In genomic region chr2:241791385-241791784, GRCh38 we compare ENCODE assay signal across 10 cellular contexts. TPM values are rescaled to one million over a fixed set of nuclear protein-coding genes. Genes with fewer than 3 reads are reported as not detected.
DNase-seq lines count a peak whose midpoint lies in the region; FAIRE-seq and TF ChIP-seq lines count a peak whose summit lies in the region.
"Not testable (repeated sequence)": the region's sequence is repeated elsewhere in the genome, so short reads cannot be mapped to it uniquely, and the experiment has no call there.
"Had no signal": no experiment of that assay in that cellular context is flagged by ENCODE, and none has a peak within 500 bp of the region (broad histone marks: within the 10 kb centered on the region; RNA-seq: fewer than 3 reads in every experiment).

No MANE protein-coding gene starts in this region.

- POLR2A ChIA-PET in MCF 10A (lab: Yijun Ruan, JAX) = interaction anchor here (1.1 to 1.7 kb wide), 3 partner anchors 12 to 477 kb away, joined by 3 to 7 read pairs (median 4); no protein-coding TSS in a partner anchor

- BruUV-seq in MCF 10A (replicated peaks; lab: Mats Ljungman, UMichigan) = not testable (repeated sequence)

- not testable (repeated sequence) for H2AFZ ChIP-seq in keratinocyte (ENCODE audit: control insufficient read depth, low read length)

- not testable (repeated sequence) for TF ChIP-seq CTCF in MCF 10A (IDR thresholded peaks at IDR 0.05; ENCODE audit: unreplicated experiment); fibroblast of pulmonary artery (IDR thresholded peaks at IDR 0.05; ENCODE audit: low read length, missing control alignments); keratinocyte (optimal IDR thresholded peaks at IDR 0.05 in 1 of 3, IDR thresholded peaks at IDR 0.05 in 1 of 3, conservative IDR thresholded peaks at IDR 0.05 in 1 of 3; ENCODE audit: extremely low read depth in 1 of 3, insufficient read depth in 2 of 3, low read length in 3 of 3)

- H4K20me1 ChIP-seq in keratinocyte (ENCODE audit: control insufficient read depth, extremely low read depth, insufficient read depth, low read length) = not testable (repeated sequence)

- H3K9me3 ChIP-seq in keratinocyte (ENCODE audit: control insufficient read depth, low read depth, low read length) = not testable (repeated sequence)

- not testable (repeated sequence) for H3K27ac ChIP-seq in keratinocyte (ENCODE audit: control insufficient read depth, insufficient read depth, low read length)

- not testable (repeated sequence) for H3K9me1 ChIP-seq in keratinocyte (ENCODE audit: control insufficient read depth, extremely low read depth, insufficient read depth, low read length)

- not testable (repeated sequence) for H3K4me1 ChIP-seq in keratinocyte (ENCODE audit: control insufficient read depth, extremely low read depth, insufficient read depth, low read length)

- CTCF ChIA-PET in MCF 10A (lab: Yijun Ruan, JAX) = not testable (repeated sequence)

- not testable (repeated sequence) for H3K4me3 Mint-ChIP-seq in MCF 10A (ENCODE audit: unreplicated experiment)

- not testable (repeated sequence) for H3K9me3 Mint-ChIP-seq in MCF 10A (ENCODE audit: unreplicated experiment)

- not testable (repeated sequence) for H3K4me2 ChIP-seq in keratinocyte (ENCODE audit: control insufficient read depth, extremely low read depth, insufficient read depth, low read depth, low read length)

- not testable (repeated sequence) for H3K27ac Mint-ChIP-seq in MCF 10A (ENCODE audit: low read depth, unreplicated experiment)

- H3K9ac ChIP-seq in keratinocyte (ENCODE audit: control insufficient read depth, extremely low read depth, insufficient read depth, low read length) = not testable (repeated sequence)

- H3K79me2 ChIP-seq in keratinocyte (ENCODE audit: control insufficient read depth, insufficient read depth, low read length) = not testable (repeated sequence)

- peak; percentile 29 for FAIRE-seq in keratinocyte (lab: Jason Lieb, UNC)

- H3K36me3 ChIP-seq in keratinocyte (ENCODE audit: control insufficient read depth in 2 of 2, extremely low read depth in 1 of 2, insufficient read depth in 2 of 2, low read length in 2 of 2) = not testable (repeated sequence)

- intact Hi-C loops in MCF 10A (cut with micrococcal nuclease) = not testable (repeated sequence)

- DNase-seq in 8988T (peak; percentile 5), ELR (ENCODE audit: low read depth) (peak; percentile 29), NCI-H226 (peak; percentile 69), RPMI8226 (peak; percentile 1), MCF 10A (ENCODE audit: unreplicated experiment) (peak; percentile 48), fibroblast of pulmonary artery (ENCODE audit: low read depth) (peak; percentile 23)
- DNase-seq in keratinocyte (ENCODE audit: low read depth, low spot score) = not testable (repeated sequence)

- peaks cover 58% of the 10 kb centered on the region for H3K27me3 Mint-ChIP-seq in MCF 10A (ENCODE audit: insufficient read depth, unreplicated experiment)

- not testable (repeated sequence) for H3K4me3 ChIP-seq in fibroblast of pulmonary artery (replicated peaks; ENCODE audit: low read depth, low read length); keratinocyte (ENCODE audit: control insufficient read depth in 2 of 3, extremely low read depth in 1 of 3, insufficient read depth in 2 of 3, low read depth in 1 of 3, low read length in 3 of 3)

- dilution Hi-C loops in keratinocyte (cut with MboI; ENCODE audit: extremely low pct_ligation_motif_present, low sequenced_read_pairs) = not testable (repeated sequence)

- not testable (repeated sequence) for H3K36me3 Mint-ChIP-seq in MCF 10A (ENCODE audit: insufficient read depth, unreplicated experiment)

- not testable (repeated sequence) for H3K27me3 ChIP-seq in keratinocyte (ENCODE audit: control insufficient read depth, extremely low read depth, insufficient read depth, low read length)

- H3K4me1 Mint-ChIP-seq in MCF 10A (ENCODE audit: insufficient read depth, unreplicated experiment) = not testable (repeated sequence)

RNA-seq across cellular contexts. Expression of gene GAL3ST2, which starts 14.8 kb away (rescaled TPM):
- total RNA-seq in MCF 10A (2022) = 0.37 TPM in 1 of 2 replicates, not detected in the other
- polyA plus RNA-seq in keratinocyte = 0.05 TPM in 1 of 3 replicates, not detected in the others
- polyA plus RNA-seq in keratinocyte (2011; ENCODE audit: low read depth) = not detected
- not detected in 2 replicates for polyA plus RNA-seq in keratinocyte (2011; cell fraction: cytosol; rRNA removed)
- polyA plus RNA-seq in keratinocyte (2011; cell fraction: nucleus; rRNA removed) = not detected in 2 replicates
- polyA plus RNA-seq in keratinocyte (2012; ENCODE audit: low replicate concordance) = not detected in 2 replicates
- polyA minus RNA-seq in keratinocyte = not detected in 3 replicates
- polyA minus RNA-seq in keratinocyte (2011; cell fraction: cytosol; rRNA and poly(A)+ RNA removed) = not detected
- polyA minus RNA-seq in keratinocyte (2011; cell fraction: nucleus; rRNA and poly(A)+ RNA removed) = not detected in 2 replicates
- total RNA-seq: B cell had no signal
- polyA plus RNA-seq: IgD-negative memory B cell had no signal

RNA-seq across cellular contexts. Expression of gene NEU4, which starts 17.6 kb away (rescaled TPM):
- total RNA-seq in MCF 10A (2022) = not detected in 2 replicates
- not detected in 3 replicates for polyA plus RNA-seq in keratinocyte
- polyA plus RNA-seq in keratinocyte (2011; ENCODE audit: low read depth) = not detected
- polyA plus RNA-seq in keratinocyte (2011; cell fraction: cytosol; rRNA removed) = not detected in 2 replicates
- polyA plus RNA-seq in keratinocyte (2011; cell fraction: nucleus; rRNA removed) = not detected in 2 replicates
- polyA plus RNA-seq in keratinocyte (2012; ENCODE audit: low replicate concordance) = not detected in 2 replicates
- not detected in 3 replicates for polyA minus RNA-seq in keratinocyte
- not detected for polyA minus RNA-seq in keratinocyte (2011; cell fraction: cytosol; rRNA and poly(A)+ RNA removed)
- polyA minus RNA-seq in keratinocyte (2011; cell fraction: nucleus; rRNA and poly(A)+ RNA removed) = not detected in 2 replicates
- total RNA-seq: B cell, H7 had no signal
- polyA plus RNA-seq: IgD-negative memory B cell had no signal

RNA-seq across cellular contexts. Expression of gene D2HGDH, which starts 57.0 kb away (rescaled TPM):
- 37.5 and 41.5 TPM in 2 replicates for total RNA-seq in MCF 10A (2022)
- polyA plus RNA-seq in keratinocyte = 5.4 to 10.8 TPM (median 5.8 TPM) in 3 replicates
- polyA plus RNA-seq in keratinocyte (2011; ENCODE audit: low read depth) = 5.2 TPM
- 1.8 and 3.6 TPM in 2 replicates for polyA plus RNA-seq in keratinocyte (2011; cell fraction: cytosol; rRNA removed)
- 36.2 and 50.0 TPM in 2 replicates for polyA plus RNA-seq in keratinocyte (2011; cell fraction: nucleus; rRNA removed)
- polyA plus RNA-seq in keratinocyte (2012; ENCODE audit: low replicate concordance) = 9.2 and 12.3 TPM in 2 replicates
- polyA minus RNA-seq in keratinocyte = 5.4 to 14.3 TPM (median 9.4 TPM) in 3 replicates
- polyA minus RNA-seq in keratinocyte (2011; cell fraction: cytosol; rRNA and poly(A)+ RNA removed) = 7.3 TPM
- polyA minus RNA-seq in keratinocyte (2011; cell fraction: nucleus; rRNA and poly(A)+ RNA removed) = 10.9 and 11.3 TPM in 2 replicates
